In genomic region chr10:70509376-70509775, GRCh38 we compare ENCODE assay signal across 14 cellular contexts. TPM values are rescaled to one million over a fixed set of nuclear protein-coding genes. Genes with fewer than 3 reads are reported as not detected.
DNase-seq lines count a peak whose midpoint lies in the region; ATAC-seq and TF ChIP-seq lines count a peak whose summit lies in the region.
"Had no signal": no experiment of that assay in that cellular context is flagged by ENCODE, and none has a peak within 500 bp of the region (broad histone marks: within the 10 kb centered on the region; RNA-seq: fewer than 3 reads in every experiment).

No MANE protein-coding gene starts in this region.

- H3K27ac ChIP-seq in BLaER1 treated with 17β-estradiol and CSF1 and Interleukin-3, amounts not matched to agents 10 nM and 100 nM: peak overlapping the region in 10 of 11 experiments; percentile 39 to 90 (median 81); a peak in 20 of 22 replicates
- H3K27ac ChIP-seq in caudate nucleus (ENCODE audit: low read depth, low read length) (peak overlapping the region; percentile 79), right cardiac atrium (ENCODE audit: low read length) (peak overlapping the region; percentile 2), psoas muscle (peak overlapping the region; percentile 69), foreskin keratinocyte (no peak overlapping the region)

- DNase-seq in caudate nucleus (lab: John Stamatoyannopoulos, UW) (no peak), right cardiac atrium (peak; percentile 60 to 84 (median 64)), psoas muscle (no peak), foreskin keratinocyte (no peak), GF-D8 (lab: John Stamatoyannopoulos, UW) (no peak)
- no peak for DNase-seq in activated T-cell treated with anti-CD3 and anti-CD28 coated beads, Interleukin-2, amount 50 U/mL, for 4 hours
- DNase-seq: activated T-cell treated with anti-CD3 and anti-CD28 coated beads, Interleukin-2, amount 50 U/mL, for 24 hours; naive thymus-derived CD4-positive, alpha-beta T cell; NCI-H1436; NCI-H446; stimulated activated naive CD8-positive, alpha-beta T cell treated with anti-CD3 and anti-CD28 coated beads, Interleukin-15, Interleukin-2, amounts not matched to agents 100 U/mL and 50 U/mL, for 24 hours had no signal

- intact Hi-C loops in right cardiac atrium (cut with DNase I): no loop called here
- intact Hi-C loops in psoas muscle (cut with DNase I): no loop called here

- no peak overlapping the region for H3K4me3 Mint-ChIP-seq in activated T-cell treated with anti-CD3 and anti-CD28 coated beads, Interleukin-2, amount 50 U/mL, for 4 hours
- H3K4me3 Mint-ChIP-seq: activated T-cell treated with anti-CD3 and anti-CD28 coated beads, Interleukin-2, amount 50 U/mL, for 24 hours; naive thymus-derived CD4-positive, alpha-beta T cell had no signal

- H3K9ac ChIP-seq in BLaER1 treated with 17β-estradiol and CSF1 and Interleukin-3, amounts not matched to agents 10 nM and 100 nM: peak overlapping the region in 9 of 11 experiments; percentile 52 to 78 (median 69); a peak in 19 of 22 replicates

- peak; percentile 62 to 86 for ATAC-seq in right cardiac atrium
- ATAC-seq in psoas muscle: peak; percentile 19 to 45 (median 32)
- ATAC-seq in GM19351 (IDR thresholded peaks at IDR 0.05; ENCODE audit: unreplicated experiment): no peak
- ATAC-seq in activated T-cell treated with anti-CD3 and anti-CD28 coated beads, Interleukin-2, amount 50 U/mL, for 4 hours: no peak
- no peak for ATAC-seq in foreskin keratinocyte
- ATAC-seq: stimulated activated naive CD8-positive, alpha-beta T cell treated with anti-CD3 and anti-CD28 coated beads, Interleukin-15, Interleukin-2, amounts not matched to agents 100 U/mL and 50 U/mL, for 24 hours had no signal

- H3K9me3 Mint-ChIP-seq in activated T-cell treated with anti-CD3 and anti-CD28 coated beads, Interleukin-2, amount 50 U/mL, for 4 hours: no peaks in the 10 kb centered on the region
- H3K9me3 Mint-ChIP-seq: activated T-cell treated with anti-CD3 and anti-CD28 coated beads, Interleukin-2, amount 50 U/mL, for 24 hours; naive thymus-derived CD4-positive, alpha-beta T cell had no signal

- H3K9me3 ChIP-seq in BLaER1 treated with 17β-estradiol and CSF1 and Interleukin-3, amounts not matched to agents 10 nM and 100 nM (replicated peaks in 1 of 11): no peaks in the 10 kb centered on the region
- H3K9me3 ChIP-seq in right cardiac atrium (ENCODE audit: control insufficient read depth, low read length): no peaks in the 10 kb centered on the region
- H3K9me3 ChIP-seq in psoas muscle: no peaks in the 10 kb centered on the region

- H3K4me1 ChIP-seq in BLaER1 treated with 17β-estradiol and CSF1 and Interleukin-3, amounts not matched to agents 10 nM and 100 nM: peaks cover 61 to 100% (median 99%) of the 10 kb centered on the region in 10 experiments
- H3K4me1 ChIP-seq in right cardiac atrium (ENCODE audit: control insufficient read depth, insufficient read depth, low read length): peaks cover 33% of the 10 kb centered on the region
- peaks cover 44% of the 10 kb centered on the region for H3K4me1 ChIP-seq in psoas muscle
- H3K4me1 ChIP-seq in foreskin keratinocyte: no peaks in the 10 kb centered on the region

- H3K36me3 Mint-ChIP-seq in activated T-cell treated with anti-CD3 and anti-CD28 coated beads, Interleukin-2, amount 50 U/mL, for 4 hours (ENCODE audit: insufficient read depth): no peaks in the 10 kb centered on the region
- H3K36me3 Mint-ChIP-seq: naive thymus-derived CD4-positive, alpha-beta T cell had no signal

- TF ChIP-seq CTCF in psoas muscle (IDR thresholded peaks at IDR 0.05): no peak
- TF ChIP-seq CTCF in foreskin keratinocyte (conservative IDR thresholded peaks at IDR 0.05): no peak

- H3K27me3 Mint-ChIP-seq in activated T-cell treated with anti-CD3 and anti-CD28 coated beads, Interleukin-2, amount 50 U/mL, for 4 hours (ENCODE audit: low read depth): peaks cover 3% of the 10 kb centered on the region

- WGBS in right cardiac atrium: 43% methylated on average over 2 of the region's 2 CpGs
- 36 to 45% (median 43%) methylated on average over 2 of the region's 2 CpGs for WGBS in psoas muscle, 3 donors

- H3K4me3 ChIP-seq in BLaER1 treated with 17β-estradiol and CSF1 and Interleukin-3, amounts not matched to agents 10 nM and 100 nM: peak overlapping the region in 8 of 10 experiments; percentile 14 to 54 (median 33); a peak in 11 of 20 replicates
- H3K4me3 ChIP-seq in right cardiac atrium (ENCODE audit: low read length) (no peak overlapping the region), psoas muscle (peak overlapping the region; percentile 25)

- no peaks in the 10 kb centered on the region for H3K27me3 ChIP-seq in BLaER1 treated with 17β-estradiol and CSF1 and Interleukin-3, amounts not matched to agents 10 nM and 100 nM
- H3K27me3 ChIP-seq in right cardiac atrium (ENCODE audit: control insufficient read depth, insufficient read depth) (no peaks in the 10 kb centered on the region), psoas muscle (ENCODE audit: insufficient read depth in 3 of 3, low read length in 2 of 3) (no peaks in the 10 kb centered on the region), foreskin keratinocyte (peaks cover 46% of the 10 kb centered on the region)

- H4K20me1 ChIP-seq in BLaER1 treated with 17β-estradiol and CSF1 and Interleukin-3, amounts not matched to agents 10 nM and 100 nM: peaks cover 0 to 40% (median 22%) of the 10 kb centered on the region in 11 experiments; a peak in 13 of 22 replicates

- H3K4me2 ChIP-seq in BLaER1 treated with 17β-estradiol and CSF1 and Interleukin-3, amounts not matched to agents 10 nM and 100 nM: peak overlapping the region; percentile 77 to 98 (median 94)

- no peaks in the 10 kb centered on the region for H3K4me1 Mint-ChIP-seq in activated T-cell treated with anti-CD3 and anti-CD28 coated beads, Interleukin-2, amount 50 U/mL, for 4 hours (ENCODE audit: low read depth)

- H3K36me3 ChIP-seq in BLaER1 treated with 17β-estradiol and CSF1 and Interleukin-3, amounts not matched to agents 10 nM and 100 nM: 0 out of 22 replicates have a peak, but pooled peaks cover 0 to 5% (median 0%) of the 10 kb centered on the region in 11 experiments
- no peaks in the 10 kb centered on the region for H3K36me3 ChIP-seq in psoas muscle (ENCODE audit: insufficient read depth in 1 of 2, low read depth in 1 of 2)

RNA-seq across cellular contexts. Expression of gene PALD1, which starts 30.8 kb away (rescaled TPM):
- 1 to 10 TPM; 4.3 to 7.7 (median 5.7) TPM for total RNA-seq in right cardiac atrium
- polyA plus RNA-seq in right cardiac atrium: 2.8 TPM
- 1 to 10 TPM; 2.8 to 4.0 (median 3.3) TPM for total RNA-seq in psoas muscle
- polyA plus RNA-seq in psoas muscle: 1 to 10 TPM; 1.0 to 2.5 (median 2.4) TPM
- 1 to 10 TPM in 2 of 3 donors, under 1 TPM in 1; 0.90 to 2.6 (median 1.3) TPM for total RNA-seq in activated T-cell treated with anti-CD3 and anti-CD28 coated beads, Interleukin-2, amount 50 U/mL, for 4 hours
- 0.04 and 0.07 TPM in 2 replicates for total RNA-seq in foreskin keratinocyte
- 0.03 TPM in 1 of 2 replicates, not detected in the other for polyA plus RNA-seq in foreskin keratinocyte
- total RNA-seq: fibroblast of villous mesenchyme had no signal

Comparison
In these comparisons a context has a peak if more than half of its experiments do, and no peak if none do; other contexts are left out.
1. DNase-seq: peak in right cardiac atrium (3 of 3); none in caudate nucleus (0 of 61), psoas muscle (0 of 2), activated T-cell treated with anti-CD3 and anti-CD28 coated beads, Interleukin-2, amount 50 U/mL, for 4 hours (single experiment), foreskin keratinocyte (0 of 2) and GF-D8 (single experiment).
2. ATAC-seq: peak in right cardiac atrium (2 of 2) and psoas muscle (4 of 4); none in GM19351 (single experiment), activated T-cell treated with anti-CD3 and anti-CD28 coated beads, Interleukin-2, amount 50 U/mL, for 4 hours (0 of 2) and foreskin keratinocyte (single experiment).